22 cellular contexts compared by ENCODE assay signal in genomic region chr2:213167559-213167958, GRCh38.
"Had no signal": no experiment of that assay in that cellular context is flagged by ENCODE, and none has a peak within 500 bp of the region (broad histone marks: within the 10 kb centered on the region; RNA-seq: fewer than 3 reads in every experiment).

No MANE protein-coding gene starts in this region.

- H3K4me3 ChIP-seq: breast epithelium, dorsolateral prefrontal cortex, esophagus squamous epithelium, heart right ventricle, mucosa of descending colon, prostate gland, tibial nerve had no signal

- H3K9me3 ChIP-seq: breast epithelium, esophagus squamous epithelium, heart right ventricle, mucosa of descending colon, prostate gland, tibial nerve had no signal

- H3K27me3 ChIP-seq: breast epithelium, esophagus squamous epithelium, heart right ventricle, tibial nerve had no signal

- H3K4me1 ChIP-seq: breast epithelium, heart right ventricle, prostate gland, tibial nerve had no signal

- ATAC-seq: heart right ventricle; left cardiac atrium; mucosa of descending colon; right cardiac atrium; stimulated activated naive CD8-positive, alpha-beta T cell treated with anti-CD3 and anti-CD28 coated beads, Interleukin-15, amount 100 ng/mL, for 72 hours; T-helper 17 cell had no signal

- H3K27ac ChIP-seq: breast epithelium, dorsolateral prefrontal cortex, esophagus squamous epithelium, heart right ventricle, prostate gland, tibial nerve had no signal

- FAIRE-seq: astrocyte, colon, urothelium cell line had no signal

- DNase-seq: activated CD4-positive, alpha-beta memory T cell treated with anti-CD3 and anti-CD28 coated beads for 36 hours; activated CD4-positive, alpha-beta T cell treated with anti-CD3 and anti-CD28 coated beads for 48 hours; activated naive CD4-positive, alpha-beta T cell treated with Interleukin-2 at 50 U/mL for 16 hours; activated naive CD8-positive, alpha-beta T cell treated with anti-CD3 and anti-CD28 coated beads for 36 hours; activated T-cell treated with anti-CD3 and anti-CD28 coated beads, Interleukin-2, amount 50 U/mL, for 48 hours; dorsolateral prefrontal cortex; esophagus squamous epithelium; heart right ventricle; islet precursor cell; left cardiac atrium; mesendoderm; mucosa of descending colon; right cardiac atrium; stimulated activated CD4-positive, alpha-beta T cell treated with anti-CD3 and anti-CD28 coated beads, Interleukin-1b, Interleukin-23, amount 100 ng/mL, for 48 hours; stimulated activated naive CD8-positive, alpha-beta T cell treated with anti-CD3 and anti-CD28 coated beads, Interleukin-15, amount 100 ng/mL, for 72 hours; T-helper 17 cell had no signal

- H3K36me3 ChIP-seq: breast epithelium, esophagus squamous epithelium, heart right ventricle, prostate gland, tibial nerve had no signal
